20 cellular contexts compared by ENCODE assay signal in the genomic region with DNA sequence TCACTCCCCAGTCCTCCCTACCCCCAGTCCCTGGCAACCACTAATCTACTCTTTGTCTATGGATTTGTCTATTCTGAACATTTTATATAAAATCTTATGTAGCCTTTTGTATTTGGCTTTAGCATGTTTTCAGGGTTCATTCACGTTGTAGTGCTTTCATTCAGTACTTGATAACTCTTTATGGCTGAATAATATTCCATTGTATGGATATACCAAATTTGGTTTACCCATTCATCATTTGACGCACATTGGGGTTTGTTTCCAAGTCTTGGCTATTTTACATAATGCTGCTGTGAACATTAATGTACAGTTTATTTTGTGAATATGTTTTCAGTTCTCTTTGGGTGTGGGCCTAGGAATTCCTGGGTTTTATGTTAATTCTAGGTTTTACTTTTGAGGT. TPM values are rescaled to one million over a fixed set of nuclear protein-coding genes. Genes with fewer than 3 reads are reported as not detected.
DNase-seq lines count a peak whose midpoint lies in the region; FAIRE-seq and TF ChIP-seq lines count a peak whose summit lies in the region.
"Had no signal": no experiment of that assay in that cellular context is flagged by ENCODE, and none has a peak within 500 bp of the region (broad histone marks: within the 10 kb centered on the region; RNA-seq: fewer than 3 reads in every experiment).

No MANE protein-coding gene starts in this region.

- no peak overlapping the region for H3K4me3 ChIP-seq in mammary epithelial cell (replicated peaks in 1 of 3; ENCODE audit: insufficient read depth in 1 of 3, low read depth in 2 of 3, low read length in 3 of 3)
- H3K4me3 ChIP-seq in OCI-LY7 (ENCODE audit: low read depth, low read length, poor library complexity, severe bottlenecking): peak overlapping the region; percentile 91
- H3K4me3 ChIP-seq in iPS-18a (ENCODE audit: low read length): peak overlapping the region; percentile 86
- peak overlapping the region; percentile 99 for H3K4me3 ChIP-seq in skeletal muscle satellite cell (ENCODE audit: low read length)
- H3K4me3 ChIP-seq in kidney (ENCODE audit: low read length in 2 of 2): no peak overlapping the region
- H3K4me3 ChIP-seq: A549, colonic mucosa had no signal

- no peaks in the 10 kb centered on the region for H3K27me3 ChIP-seq in mammary epithelial cell (ENCODE audit: insufficient read depth, low read length)
- H3K27me3 ChIP-seq in iPS-18a (ENCODE audit: control insufficient read depth, insufficient read depth, low read length): no peaks in the 10 kb centered on the region
- H3K27me3 ChIP-seq in skeletal muscle satellite cell (ENCODE audit: control insufficient read depth, insufficient read depth, low read length): no peaks in the 10 kb centered on the region
- H3K27me3 ChIP-seq: colonic mucosa, heart right ventricle, stomach, vagina had no signal

- no TSS peak for BruUV-seq in MCF 10A (replicated peaks; lab: Mats Ljungman, UMichigan)
- BruUV-seq in mammary epithelial cell (replicated peaks; lab: Mats Ljungman, UMichigan): no TSS peak
- BruUV-seq in OCI-LY7 (replicated peaks; lab: Mats Ljungman, UMichigan): no TSS peak

- H3K4me1 ChIP-seq in mammary epithelial cell (ENCODE audit: insufficient read depth, low read length) (no peaks in the 10 kb centered on the region), OCI-LY7 (ENCODE audit: insufficient read depth, low read length, poor library complexity, severe bottlenecking) (peaks cover 7% of the 10 kb centered on the region), iPS-18a (ENCODE audit: control insufficient read depth, low read depth, low read length) (peaks cover 4% of the 10 kb centered on the region), skeletal muscle satellite cell (ENCODE audit: control insufficient read depth, insufficient read depth, low read length) (peaks cover 11% of the 10 kb centered on the region), kidney (ENCODE audit: control insufficient read depth in 1 of 2, insufficient read depth in 1 of 2, low read depth in 1 of 2, low read length in 2 of 2) (peaks cover 4% of the 10 kb centered on the region in 2 donors)
- H3K4me1 ChIP-seq: colonic mucosa had no signal

- peaks cover 76% of the 10 kb centered on the region for H3K79me2 ChIP-seq in mammary epithelial cell (ENCODE audit: insufficient read depth, low read length)
- H3K79me2 ChIP-seq in OCI-LY7 (ENCODE audit: insufficient read depth, low read depth, low read length): peaks cover 73% of the 10 kb centered on the region

- no peaks in the 10 kb centered on the region for H3K9me2 ChIP-seq in OCI-LY7 (ENCODE audit: insufficient read depth, low read length)

- intact Hi-C loops in MCF 10A (cut with micrococcal nuclease) (no loop called here), mammary epithelial cell (cut with micrococcal nuclease) (loop anchor here (5.0 kb wide), 1 partner anchor 45 kb away; no protein-coding TSS in a partner anchor), OCI-LY7 (cut with micrococcal nuclease; ENCODE audit: unreplicated experiment) (no loop called here), kidney (cut with DNase I) (no loop called here), CD14-positive monocyte (cut with micrococcal nuclease) (no loop called here)

- H2AFZ ChIP-seq in mammary epithelial cell (ENCODE audit: low read depth, low read length) (no peak overlapping the region), OCI-LY7 (ENCODE audit: low read length) (no peak overlapping the region)

- POLR2A ChIA-PET in MCF 10A (lab: Yijun Ruan, JAX) (interaction anchor here (3.3 to 3.4 kb wide), 2 partner anchors 11 to 22 kb away, joined by 18 to 48 read pairs; no protein-coding TSS in a partner anchor), OCI-LY7 (lab: Charles Lee) (no interaction called here)

- no peak for DNase-seq in MCF 10A (ENCODE audit: unreplicated experiment)
- no peak for DNase-seq in mammary epithelial cell
- DNase-seq in OCI-LY7 (ENCODE audit: low spot score): no peak
- no peak for DNase-seq in kidney
- no peak for DNase-seq in ACHN
- DNase-seq in CD14-positive monocyte (ENCODE audit: low spot score): no peak
- DNase-seq: activated CD4-positive, alpha-beta T cell treated with anti-CD3 and anti-CD28 coated beads, Interleukin-2, amount 50 U/mL, for 1 hour; colonic mucosa; erythroblast; heart right ventricle; KBM-7; NCI-H524 treated with DMSO at 0.1 percent for 48 hours; stomach had no signal

- H3K4me2 ChIP-seq in mammary epithelial cell (ENCODE audit: insufficient read depth, low read depth, low read length) (no peak overlapping the region), OCI-LY7 (ENCODE audit: low read length) (peak overlapping the region; percentile 92), skeletal muscle satellite cell (ENCODE audit: low read length) (peak overlapping the region; percentile 82)

- H3K27ac ChIP-seq in mammary epithelial cell (ENCODE audit: insufficient read depth, low read depth, low read length) (no peak overlapping the region), OCI-LY7 (ENCODE audit: low read depth, low read length, poor library complexity, severe bottlenecking) (no peak overlapping the region), iPS-18a (ENCODE audit: low read length) (no peak overlapping the region), kidney (ENCODE audit: low read depth in 2 of 2, low read length in 2 of 2) (no peak overlapping the region)
- H3K27ac ChIP-seq: A549, colonic mucosa, heart right ventricle, skin epidermis, vagina had no signal

- H3K27me3 Mint-ChIP-seq in MCF 10A (ENCODE audit: insufficient read depth, unreplicated experiment) (no peaks in the 10 kb centered on the region), CD14-positive monocyte (ENCODE audit: low read depth in 3 of 3) (no peaks in the 10 kb centered on the region)

- H3K36me3 ChIP-seq in mammary epithelial cell (ENCODE audit: insufficient read depth, low read length): no peaks in the 10 kb centered on the region
- peaks cover 26% of the 10 kb centered on the region for H3K36me3 ChIP-seq in OCI-LY7 (ENCODE audit: insufficient read depth, low read length)
- H3K36me3 ChIP-seq in iPS-18a (ENCODE audit: control insufficient read depth, low read depth, low read length): no peaks in the 10 kb centered on the region
- H3K36me3 ChIP-seq in skeletal muscle satellite cell (ENCODE audit: insufficient read depth, low read length): no peaks in the 10 kb centered on the region
- no peaks in the 10 kb centered on the region for H3K36me3 ChIP-seq in kidney (ENCODE audit: control insufficient read depth in 1 of 2, insufficient read depth in 2 of 2, low read length in 2 of 2)
- H3K36me3 ChIP-seq: colonic mucosa, heart right ventricle, stomach, vagina had no signal

- no peaks in the 10 kb centered on the region for H3K36me3 Mint-ChIP-seq in MCF 10A (ENCODE audit: insufficient read depth, unreplicated experiment)
- no peaks in the 10 kb centered on the region for H3K36me3 Mint-ChIP-seq in CD14-positive monocyte

- dilution Hi-C loops in mammary epithelial cell (cut with HindIII; ENCODE audit: low sequenced_read_pairs): no loop called here

- H3K9me3 ChIP-seq in mammary epithelial cell (replicated peaks; ENCODE audit: insufficient read depth, low read length) (no peaks in the 10 kb centered on the region), OCI-LY7 (ENCODE audit: low read length) (peaks cover 21% of the 10 kb centered on the region; the same call in 1 of the 2 replicates), iPS-18a (ENCODE audit: control insufficient read depth, low read depth, low read length) (peaks cover 6% of the 10 kb centered on the region), skeletal muscle satellite cell (replicated peaks; ENCODE audit: low read length) (no peaks in the 10 kb centered on the region), kidney (ENCODE audit: control insufficient read depth in 1 of 2, low read length in 2 of 2) (no peaks in the 10 kb centered on the region)
- H3K9me3 ChIP-seq: colonic mucosa, stomach, vagina had no signal

- TF ChIP-seq CTCF in MCF 10A (IDR thresholded peaks at IDR 0.05; ENCODE audit: unreplicated experiment): no peak
- no peak for TF ChIP-seq CTCF in mammary epithelial cell (conservative IDR thresholded peaks at IDR 0.05 in 1 of 2, IDR thresholded peaks at IDR 0.05 in 1 of 2; ENCODE audit: extremely low read depth in 1 of 2, insufficient read depth in 1 of 2, low read depth in 1 of 2, low read length in 2 of 2)
- no peak for TF ChIP-seq CTCF in OCI-LY7 (conservative IDR thresholded peaks at IDR 0.05; ENCODE audit: low read length)
- no peak for TF ChIP-seq CTCF in kidney (IDR thresholded peaks at IDR 0.05; ENCODE audit: borderline replicate concordance, extremely low read depth, insufficient read depth)
- TF ChIP-seq CTCF in CD14-positive monocyte (IDR thresholded peaks at IDR 0.05): no peak

- no peak for FAIRE-seq in kidney (lab: Jason Lieb, UNC)
- FAIRE-seq: A549 had no signal

- H3K9me3 Mint-ChIP-seq in MCF 10A (ENCODE audit: unreplicated experiment): peaks cover 7% of the 10 kb centered on the region
- peaks cover 0 to 3% (median 0%) of the 10 kb centered on the region in 7 donors for H3K9me3 Mint-ChIP-seq in CD14-positive monocyte

- H3K4me1 Mint-ChIP-seq in MCF 10A (ENCODE audit: insufficient read depth, unreplicated experiment): peaks cover 21% of the 10 kb centered on the region
- peaks cover 58% of the 10 kb centered on the region for H3K4me1 Mint-ChIP-seq in CD14-positive monocyte

- CTCF ChIA-PET in MCF 10A (lab: Yijun Ruan, JAX) (interaction anchor here (0.7 to 0.8 kb wide), 2 partner anchors 22 to 76 kb away, joined by 3 to 4 read pairs; no protein-coding TSS in a partner anchor), mammary epithelial cell (lab: Charles Lee; ENCODE audit: low non-redundant PET) (no interaction called here), OCI-LY7 (lab: Charles Lee; ENCODE audit: unreplicated experiment) (no interaction called here)

- H4K20me1 ChIP-seq in mammary epithelial cell (ENCODE audit: insufficient read depth, low read length): no peaks in the 10 kb centered on the region
- peaks cover 22% of the 10 kb centered on the region for H4K20me1 ChIP-seq in OCI-LY7 (ENCODE audit: insufficient read depth, low read length)

- H3K27ac Mint-ChIP-seq in MCF 10A (ENCODE audit: low read depth, unreplicated experiment) (no peak overlapping the region), CD14-positive monocyte (no peak overlapping the region)
- H3K27ac Mint-ChIP-seq: T-helper 2 cell treated with Interferon-gamma antibody and Interleukin-4, amounts not matched to agents 5 μg/mL and 100 μg/mL, for 36 hours had no signal

- H3K4me3 Mint-ChIP-seq in MCF 10A (ENCODE audit: unreplicated experiment) (peak overlapping the region; percentile 74), CD14-positive monocyte (no peak overlapping the region)

- 72% methylated on average over 2 of the region's 2 CpGs for WGBS in mammary epithelial cell (ENCODE audit: low coverage, missing lambda C conversion rate)

- H3K9ac ChIP-seq in mammary epithelial cell (ENCODE audit: insufficient read depth, low read length) (no peak overlapping the region), iPS-18a (ENCODE audit: low read length) (no peak overlapping the region), skeletal muscle satellite cell (ENCODE audit: low read depth, low read length) (no peak overlapping the region), kidney (ENCODE audit: low read length in 2 of 2) (no peak overlapping the region)

- in situ Hi-C loops in mammary epithelial cell (cut with MboI; ENCODE audit: low sequenced_read_pairs in 2 of 2): no loop called here
- in situ Hi-C loops in ACHN (cut with HindIII; ENCODE audit: low pct_ligation_motif_present, low pct_unique_long_range_greater_than_20kb, low sequenced_read_pairs): no loop called here

RNA-seq across cellular contexts. Expression of a gene that starts 2.6 kb away (rescaled TPM):
- 64.2 and 72.3 TPM in 2 replicates for total RNA-seq in MCF 10A (2022)
- 10 to 100 TPM; 65.1 to 65.8 TPM for total RNA-seq in mammary epithelial cell
- polyA plus RNA-seq in mammary epithelial cell: 86.3 TPM
- polyA minus RNA-seq in mammary epithelial cell: 116 TPM
- 95.5 and 107 TPM in 2 replicates for total RNA-seq in OCI-LY7 (2014; rRNA removed; shearing (Covaris generic))
- total RNA-seq in OCI-LY7 (2022): 88.8 and 99.1 TPM in 2 replicates
- 85.4 and 86.2 TPM in 2 replicates for total RNA-seq in skeletal muscle satellite cell (2012; rRNA removed)
- total RNA-seq in kidney: 54.4 TPM
- 33.3 TPM for polyA plus RNA-seq in kidney (ENCODE audit: insufficient read depth, low read depth, low replicate concordance)
- 10 to 100 TPM; 22.1 to 24.1 TPM for polyA plus RNA-seq in CD14-positive monocyte

RNA-seq across cellular contexts. Expression of a gene that starts 6.2 kb away (rescaled TPM):
- total RNA-seq in MCF 10A (2022) (0.71 TPM in 1 of 2 replicates, not detected in the other), mammary epithelial cell (not detected), OCI-LY7 (2022) (not detected in 2 replicates), kidney (not detected)
- polyA plus RNA-seq in mammary epithelial cell (not detected), kidney (ENCODE audit: insufficient read depth, low read depth, low replicate concordance) (not detected), CD14-positive monocyte (not detected)
- not detected for polyA minus RNA-seq in mammary epithelial cell
- total RNA-seq in OCI-LY7 (2014; rRNA removed; shearing (Covaris generic)): 0.60 TPM in 1 of 2 replicates, not detected in the other
- total RNA-seq in skeletal muscle satellite cell (2012; rRNA removed): not detected in 2 replicates
- total RNA-seq: colonic mucosa, heart right ventricle, liver, stomach, vagina had no signal
- polyA plus RNA-seq: A549, heart right ventricle, liver, stomach had no signal

RNA-seq across cellular contexts. Expression of a gene that starts 49.2 kb away (rescaled TPM):
- total RNA-seq in MCF 10A (2022): not detected in 2 replicates
- not detected for total RNA-seq in mammary epithelial cell
- not detected for polyA plus RNA-seq in mammary epithelial cell
- polyA minus RNA-seq in mammary epithelial cell: not detected
- total RNA-seq in OCI-LY7 (2014; rRNA removed; shearing (Covaris generic)): not detected in 2 replicates
- total RNA-seq in OCI-LY7 (2022): not detected in 2 replicates
- total RNA-seq in skeletal muscle satellite cell (2012; rRNA removed): not detected in 2 replicates
- total RNA-seq in kidney: not detected
- not detected for polyA plus RNA-seq in kidney (ENCODE audit: insufficient read depth, low read depth, low replicate concordance)
- polyA plus RNA-seq in CD14-positive monocyte: not detected
- total RNA-seq: colonic mucosa, heart right ventricle, liver, stomach, vagina had no signal
- polyA plus RNA-seq: A549, heart right ventricle, liver, stomach had no signal

Comparison
In these comparisons a context has a peak if more than half of its experiments do, and no peak if none do; other contexts are left out.
1. H3K4me3 ChIP-seq: peak in OCI-LY7 (single experiment), iPS-18a (single experiment) and skeletal muscle satellite cell (single experiment); none in mammary epithelial cell (0 of 3) and kidney (0 of 2).